Comparison of ENCODE assay signal across 9 cellular contexts in the genomic region with DNA sequence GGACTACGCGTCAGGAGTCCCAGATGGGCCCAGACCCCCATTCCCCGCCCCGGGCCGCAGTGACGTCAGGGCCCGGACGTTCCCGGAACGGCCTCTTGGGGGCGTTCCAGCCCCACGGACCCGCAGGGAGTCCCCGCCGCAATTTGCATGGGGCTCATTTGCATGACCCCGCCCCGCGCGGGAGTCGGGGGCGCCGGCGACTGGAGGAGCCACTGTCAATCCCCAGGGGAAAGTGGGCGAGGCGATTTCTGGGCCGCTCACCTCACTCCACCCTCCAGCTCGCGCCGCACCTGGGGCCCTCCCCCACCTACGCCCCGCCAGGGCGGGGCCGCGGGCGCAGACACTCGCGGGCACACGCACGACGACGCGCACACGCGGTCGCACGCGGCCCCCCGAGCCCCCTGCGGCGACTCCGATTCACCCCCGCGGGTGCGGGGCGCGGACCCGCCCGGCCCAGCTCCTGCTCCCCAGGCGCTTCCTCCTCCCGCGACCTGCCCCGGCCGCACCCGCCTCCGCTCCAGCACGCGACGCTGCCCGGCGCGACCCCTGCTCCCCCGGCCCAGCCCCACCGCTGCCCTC. TPM values are rescaled to one million over a fixed set of nuclear protein-coding genes. Genes with fewer than 3 reads are reported as not detected.
DNase-seq lines count a peak whose midpoint lies in the region; ATAC-seq and TF ChIP-seq lines count a peak whose summit lies in the region.
"Had no signal": no experiment of that assay in that cellular context is flagged by ENCODE, and none has a peak within 500 bp of the region (broad histone marks: within the 10 kb centered on the region; RNA-seq: fewer than 3 reads in every experiment).

No MANE protein-coding gene starts in this region.

- H2AFZ ChIP-seq in PC-9 = no peak overlapping the region

- peaks cover 21% of the 10 kb centered on the region for H3K4me1 ChIP-seq in CD4-positive, CD25-positive, alpha-beta regulatory T cell (ENCODE audit: control insufficient read depth, insufficient read depth, low read length, poor library complexity, severe bottlenecking)
- H3K4me1 ChIP-seq in PC-9 (replicated peaks; ENCODE audit: insufficient read depth) (no peaks in the 10 kb centered on the region), gastroesophageal sphincter (peaks cover 0 to 34% (median 17%) of the 10 kb centered on the region in 3 donors), tibial artery (peaks cover 0 to 23% (median 19%) of the 10 kb centered on the region in 4 donors)

- TF ChIP-seq POLR2A in gastroesophageal sphincter (IDR thresholded peaks at IDR 0.05) = no peak

- no TSS peak for BruUV-seq in PC-9 (replicated peaks; lab: Mats Ljungman, UMichigan)

- CTCF ChIA-PET in PC-9 (lab: Charles Lee) = no interaction called here

- intact Hi-C loops in PC-9 (cut with micrococcal nuclease; ENCODE audit: unreplicated experiment) = no loop called here
- intact Hi-C loops in tibial artery (cut with DNase I; ENCODE audit: low total_unique reads) = no loop called here

- DNase-seq in CD4-positive, CD25-positive, alpha-beta regulatory T cell = peak; percentile 73 to 86 (median 79)
- DNase-seq in HT-29 (ENCODE audit: low spot score) (peak; percentile 63), PC-9 (no peak), activated gamma-delta T cell (lab: John Stamatoyannopoulos, UW) (peak; percentile 77), osteocyte (ENCODE audit: extremely low spot score, unreplicated experiment) (peak; percentile 92), tibial artery (no peak)

- H3F3A ChIP-seq in PC-9 (ENCODE audit: insufficient read depth, low read depth) = peaks cover 5% of the 10 kb centered on the region; the same call in 1 of the 2 replicates

- 0% methylated on average over 1 of the region's 73 CpGs; no CpG with 5 or more reads in 1 of the 2 donors for WGBS in gastroesophageal sphincter (ENCODE audit: low coverage in 1 of 2), 2 donors

- peak; percentile 79 to 85 for ATAC-seq in CD4-positive, CD25-positive, alpha-beta regulatory T cell (ENCODE audit: low read depth in 2 of 2)
- peak; percentile 68 for ATAC-seq in GM19467 (IDR thresholded peaks at IDR 0.05; ENCODE audit: unreplicated experiment)
- peak; percentile 83 for ATAC-seq in gastroesophageal sphincter

- TF ChIP-seq CTCF in PC-9 (conservative IDR thresholded peaks at IDR 0.05) (peak; percentile 25; the same call in 1 of the 2 replicates), gastroesophageal sphincter (IDR thresholded peaks at IDR 0.05) (peak in 3 of 4 experiments; percentile 55 to 83 (median 60)), osteocyte (IDR thresholded peaks at IDR 0.05) (peak; percentile 86), tibial artery (IDR thresholded peaks at IDR 0.05) (peak; percentile 49 to 61)

- peaks cover 25% of the 10 kb centered on the region for H3K27me3 Mint-ChIP-seq in CD4-positive, CD25-positive, alpha-beta regulatory T cell
- no peaks in the 10 kb centered on the region for H3K27me3 Mint-ChIP-seq in osteocyte (ENCODE audit: unreplicated experiment)

- no peaks in the 10 kb centered on the region for H3K9me2 ChIP-seq in PC-9 (ENCODE audit: insufficient read depth)

- H3K4me2 ChIP-seq in PC-9 = no peak overlapping the region

- peak overlapping the region in 1 of 4 donors; percentile 60 for H3K4me3 Mint-ChIP-seq in CD4-positive, CD25-positive, alpha-beta regulatory T cell
- H3K4me3 Mint-ChIP-seq in osteocyte (ENCODE audit: unreplicated experiment) = peak overlapping the region; percentile 48

- peaks cover 36% of the 10 kb centered on the region for H4K20me1 ChIP-seq in PC-9 (ENCODE audit: insufficient read depth)

- no peaks in the 10 kb centered on the region for H3K27me3 ChIP-seq in CD4-positive, CD25-positive, alpha-beta regulatory T cell (ENCODE audit: control insufficient read depth, insufficient read depth, low read length)
- no peaks in the 10 kb centered on the region for H3K27me3 ChIP-seq in PC-9 (ENCODE audit: insufficient read depth, low read depth)
- H3K27me3 ChIP-seq in gastroesophageal sphincter = peaks cover 44% of the 10 kb centered on the region
- H3K27me3 ChIP-seq in tibial artery = peaks cover 3 to 64% of the 10 kb centered on the region in 2 donors

- no peaks in the 10 kb centered on the region for H3K9me3 Mint-ChIP-seq in CD4-positive, CD25-positive, alpha-beta regulatory T cell
- no peaks in the 10 kb centered on the region for H3K9me3 Mint-ChIP-seq in osteocyte (ENCODE audit: unreplicated experiment)

- no peak for TF ChIP-seq EP300 in gastroesophageal sphincter (IDR thresholded peaks at IDR 0.05)

- H3K79me2 ChIP-seq in PC-9 (ENCODE audit: low read depth) = no peaks in the 10 kb centered on the region

- H3K27ac Mint-ChIP-seq in CD4-positive, CD25-positive, alpha-beta regulatory T cell = no peak overlapping the region
- H3K27ac Mint-ChIP-seq in osteocyte (ENCODE audit: unreplicated experiment) = no peak overlapping the region

- H3K36me3 ChIP-seq in CD4-positive, CD25-positive, alpha-beta regulatory T cell (ENCODE audit: control insufficient read depth, insufficient read depth, low read length) = no peaks in the 10 kb centered on the region
- H3K36me3 ChIP-seq in PC-9 (ENCODE audit: low read depth) (no peaks in the 10 kb centered on the region), gastroesophageal sphincter (peaks cover 0 to 20% of the 10 kb centered on the region in 2 donors), tibial artery (peaks cover 0 to 5% (median 0%) of the 10 kb centered on the region in 3 donors)

- H3K27ac ChIP-seq in CD4-positive, CD25-positive, alpha-beta regulatory T cell (ENCODE audit: insufficient read depth, low read length, poor library complexity, severe bottlenecking) = no peak overlapping the region
- H3K27ac ChIP-seq in PC-9 (no peak overlapping the region), gastroesophageal sphincter (peak overlapping the region in 1 of 4 donors; percentile 33), tibial artery (no peak overlapping the region)

- no peaks in the 10 kb centered on the region for H3K9me3 ChIP-seq in CD4-positive, CD25-positive, alpha-beta regulatory T cell (ENCODE audit: control insufficient read depth in 2 of 2, low read length in 2 of 2)
- no peaks in the 10 kb centered on the region for H3K9me3 ChIP-seq in PC-9 (ENCODE audit: insufficient read depth, low read depth)
- no peaks in the 10 kb centered on the region for H3K9me3 ChIP-seq in gastroesophageal sphincter
- no peaks in the 10 kb centered on the region for H3K9me3 ChIP-seq in tibial artery

- H3K4me1 Mint-ChIP-seq in CD4-positive, CD25-positive, alpha-beta regulatory T cell = peaks cover 0 to 7% (median 3%) of the 10 kb centered on the region in 4 donors
- peaks cover 9% of the 10 kb centered on the region for H3K4me1 Mint-ChIP-seq in osteocyte (ENCODE audit: unreplicated experiment)

- POLR2A ChIA-PET in PC-9 (lab: Charles Lee; ENCODE audit: unreplicated experiment) = no interaction called here

- no peaks in the 10 kb centered on the region for H3K36me3 Mint-ChIP-seq in CD4-positive, CD25-positive, alpha-beta regulatory T cell
- H3K36me3 Mint-ChIP-seq in osteocyte (ENCODE audit: unreplicated experiment) = peaks cover 6% of the 10 kb centered on the region

- H3K4me3 ChIP-seq in CD4-positive, CD25-positive, alpha-beta regulatory T cell (ENCODE audit: low read depth, low read length) = no peak overlapping the region
- H3K4me3 ChIP-seq in PC-9 = no peak overlapping the region
- peak overlapping the region; percentile 1 to 58 for H3K4me3 ChIP-seq in gastroesophageal sphincter
- H3K4me3 ChIP-seq in tibial artery = peak overlapping the region; percentile 40 to 58

RNA-seq across cellular contexts. Expression of gene AGRN, which starts 13.2 kb away (rescaled TPM):
- 4.2 TPM for total RNA-seq in CD4-positive, CD25-positive, alpha-beta regulatory T cell
- polyA plus RNA-seq in CD4-positive, CD25-positive, alpha-beta regulatory T cell = under 1 TPM in 3 of 4 donors, not detected in 1; 0.06 to 0.38 (median 0.21) TPM
- 683 and 894 TPM in 2 replicates for total RNA-seq in HT-29 (2014; rRNA removed; shearing (Covaris generic))
- total RNA-seq in PC-9 (2021) = 278 and 381 TPM in 2 replicates
- total RNA-seq in gastroesophageal sphincter = 10 to 100 TPM; 18.0 to 33.6 (median 23.5) TPM
- 175 and 191 TPM in 2 replicates for total RNA-seq in osteocyte

RNA-seq across cellular contexts. Expression of gene ISG15, which starts 19.8 kb away (rescaled TPM):
- total RNA-seq in CD4-positive, CD25-positive, alpha-beta regulatory T cell = 76.7 TPM
- polyA plus RNA-seq in CD4-positive, CD25-positive, alpha-beta regulatory T cell = 100 to 1,000 TPM; 174 to 489 (median 295) TPM
- total RNA-seq in HT-29 (2014; rRNA removed; shearing (Covaris generic)) = 706 and 895 TPM in 2 replicates
- total RNA-seq in PC-9 (2021) (20.9 and 37.7 TPM in 2 replicates), gastroesophageal sphincter (10 to 100 TPM; 26.9 to 56.2 (median 45.9) TPM), osteocyte (29.3 and 30.6 TPM in 2 replicates)

RNA-seq across cellular contexts. Expression of gene HES4, which starts 33.2 kb away (rescaled TPM):
- 25.9 TPM for total RNA-seq in CD4-positive, CD25-positive, alpha-beta regulatory T cell
- polyA plus RNA-seq in CD4-positive, CD25-positive, alpha-beta regulatory T cell = 1 to 10 TPM in 2 of 4 donors, under 1 TPM in 1, not detected in 1; 0.21 to 1.3 (median 1.1) TPM
- 110 and 139 TPM in 2 replicates for total RNA-seq in HT-29 (2014; rRNA removed; shearing (Covaris generic))
- total RNA-seq in PC-9 (2021) = 19.2 and 41.8 TPM in 2 replicates
- 10 to 100 TPM; 33.6 to 77.6 (median 48.4) TPM for total RNA-seq in gastroesophageal sphincter
- total RNA-seq in osteocyte = 75.0 and 79.2 TPM in 2 replicates

RNA-seq across cellular contexts. Expression of gene RNF223, which starts 41.0 kb away (rescaled TPM):
- total RNA-seq in CD4-positive, CD25-positive, alpha-beta regulatory T cell = not detected
- polyA plus RNA-seq in CD4-positive, CD25-positive, alpha-beta regulatory T cell = not detected
- 16.2 and 16.5 TPM in 2 replicates for total RNA-seq in HT-29 (2014; rRNA removed; shearing (Covaris generic))
- 3.2 and 3.6 TPM in 2 replicates for total RNA-seq in PC-9 (2021)
- 1 to 10 TPM in 1 of 4 donors, not detected in 3; 1.1 TPM for total RNA-seq in gastroesophageal sphincter
- total RNA-seq in osteocyte = not detected in 2 replicates
- total RNA-seq: RPMI7951 had no signal

RNA-seq across cellular contexts. Expression of gene PERM1, which starts 51.2 kb away (rescaled TPM):
- total RNA-seq in CD4-positive, CD25-positive, alpha-beta regulatory T cell = not detected
- polyA plus RNA-seq in CD4-positive, CD25-positive, alpha-beta regulatory T cell = not detected
- total RNA-seq in HT-29 (2014; rRNA removed; shearing (Covaris generic)) = 0.03 TPM in 1 of 2 replicates, not detected in the other
- total RNA-seq in PC-9 (2021) = 0.60 and 0.81 TPM in 2 replicates
- total RNA-seq in gastroesophageal sphincter = 1 to 10 TPM in 2 of 4 donors, under 1 TPM in 1, not detected in 1; 0.39 to 1.9 (median 1.4) TPM
- 0.13 TPM in 1 of 2 replicates, not detected in the other for total RNA-seq in osteocyte

Comparison
In these comparisons a context has a peak if more than half of its experiments do, and no peak if none do; other contexts are left out.
1. DNase-seq: peak in CD4-positive, CD25-positive, alpha-beta regulatory T cell (3 of 3), HT-29 (single experiment), activated gamma-delta T cell (single experiment) and osteocyte (single experiment); none in PC-9 (0 of 2) and tibial artery (0 of 2).
2. H3K4me3 ChIP-seq: peak in gastroesophageal sphincter (2 of 2) and tibial artery (2 of 2); none in CD4-positive, CD25-positive, alpha-beta regulatory T cell (single experiment) and PC-9 (single experiment).
3. CTCF ChIP-seq: peak in every context shown above with its lines; median percentile 86 in osteocyte; 60 in gastroesophageal sphincter; 55 in tibial artery; 25 in PC-9.
4. Peak in every context shown above with its lines, with median percentiles within 50 percentile points of each other: ATAC-seq.